ENCODE assay signal across 9 cellular contexts in the genomic region with DNA sequence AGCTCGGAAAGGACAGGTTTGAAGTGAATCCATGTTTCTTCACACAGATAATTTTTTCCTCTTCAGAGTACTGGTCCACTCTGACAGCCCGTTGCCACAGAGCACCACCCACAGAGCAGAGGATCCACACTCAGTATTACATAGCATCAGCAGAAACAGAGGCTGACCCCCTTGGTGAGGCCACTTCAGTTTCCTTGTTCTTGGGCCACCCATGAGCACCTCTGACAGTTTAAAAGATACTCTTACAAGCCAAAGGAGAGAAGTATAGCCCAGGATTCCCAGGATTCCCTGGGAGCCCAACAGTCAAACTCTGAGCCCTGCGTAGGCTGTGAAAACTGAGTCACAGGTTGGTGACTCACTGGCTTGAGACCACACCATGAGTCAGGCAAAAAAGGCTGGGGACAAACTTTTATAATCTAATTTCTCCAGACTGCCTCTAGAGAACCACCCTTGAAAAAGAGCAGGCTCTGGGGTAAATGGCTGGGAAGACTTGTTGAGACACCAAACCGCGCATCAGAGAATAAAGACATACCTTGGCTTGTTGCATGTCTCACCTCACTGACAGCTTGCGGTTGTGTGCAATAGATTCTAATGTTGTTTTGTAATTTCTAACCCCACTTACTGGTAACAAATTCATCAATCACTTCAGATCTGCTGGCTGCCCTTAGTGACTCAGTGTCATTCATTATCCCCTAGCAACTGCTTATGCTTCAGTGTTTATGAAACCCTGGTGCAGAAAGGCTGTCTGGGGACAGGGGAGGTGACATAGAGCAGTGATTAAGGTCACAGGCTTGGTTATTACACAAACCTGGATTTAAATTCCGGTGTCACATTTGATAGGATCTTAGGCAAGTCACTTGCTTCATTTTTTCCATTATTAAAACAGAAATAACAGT. TPM values are rescaled to one million over a fixed set of nuclear protein-coding genes. Genes with fewer than 3 reads are reported as not detected.
DNase-seq lines count a peak whose midpoint lies in the region; ATAC-seq and TF ChIP-seq lines count a peak whose summit lies in the region.
"Had no signal": no experiment of that assay in that cellular context is flagged by ENCODE, and none has a peak within 500 bp of the region (broad histone marks: within the 10 kb centered on the region; RNA-seq: fewer than 3 reads in every experiment).

No MANE protein-coding gene starts in this region.

- H3K4me2 ChIP-seq in MM.1S (ENCODE audit: low read depth, low read length): no peak overlapping the region

- TF ChIP-seq CTCF in brain microvascular endothelial cell (IDR thresholded peaks at IDR 0.05; ENCODE audit: low read depth, low read length, missing control alignments) (no peak), lung (IDR thresholded peaks at IDR 0.05; ENCODE audit: control extremely low read depth, extremely low read depth) (no peak), thoracic aorta (IDR thresholded peaks at IDR 0.05) (no peak), MM.1S (IDR thresholded peaks at IDR 0.05; ENCODE audit: low read length) (no peak)

- H2AFZ ChIP-seq in MM.1S (ENCODE audit: low read length): no peak overlapping the region

- H3K9ac ChIP-seq in MM.1S (ENCODE audit: low read length): no peak overlapping the region

- H3K27me3 ChIP-seq in brain microvascular endothelial cell (replicated peaks): no peaks in the 10 kb centered on the region
- no peaks in the 10 kb centered on the region for H3K27me3 ChIP-seq in lung (ENCODE audit: control insufficient read depth, insufficient read depth)
- no peaks in the 10 kb centered on the region for H3K27me3 ChIP-seq in thoracic aorta (replicated peaks; ENCODE audit: insufficient read depth)
- H3K27me3 ChIP-seq in MM.1S (replicated peaks; ENCODE audit: insufficient read depth, low read length): no peaks in the 10 kb centered on the region

- H3K4me3 ChIP-seq in brain microvascular endothelial cell (ENCODE audit: low read depth, low read length) (no peak overlapping the region), lung (no peak overlapping the region), thoracic aorta (no peak overlapping the region), MM.1S (ENCODE audit: low read length) (no peak overlapping the region)

- H3K9me3 ChIP-seq in lung (ENCODE audit: control insufficient read depth in 2 of 2, insufficient read depth in 1 of 2, low read length in 1 of 2): no peaks in the 10 kb centered on the region
- H3K9me3 ChIP-seq in thoracic aorta: no peaks in the 10 kb centered on the region
- no peaks in the 10 kb centered on the region for H3K9me3 ChIP-seq in MM.1S (replicated peaks; ENCODE audit: insufficient read depth, low read length)

- no peaks in the 10 kb centered on the region for H3K36me3 ChIP-seq in brain microvascular endothelial cell (replicated peaks)
- H3K36me3 ChIP-seq in lung (ENCODE audit: control insufficient read depth in 2 of 2, insufficient read depth in 2 of 2, low read length in 2 of 2): no peaks in the 10 kb centered on the region
- no peaks in the 10 kb centered on the region for H3K36me3 ChIP-seq in thoracic aorta
- H3K36me3 ChIP-seq in MM.1S (replicated peaks; ENCODE audit: insufficient read depth, low read length): no peaks in the 10 kb centered on the region

- H4K20me1 ChIP-seq in MM.1S (ENCODE audit: insufficient read depth, low read length): no peaks in the 10 kb centered on the region

- peaks cover 11 to 13% of the 10 kb centered on the region in 2 donors for H3K4me1 ChIP-seq in lung (ENCODE audit: control insufficient read depth in 2 of 2, insufficient read depth in 2 of 2, low read length in 2 of 2)
- peaks cover 35 to 56% of the 10 kb centered on the region in 2 donors for H3K4me1 ChIP-seq in thoracic aorta (ENCODE audit: control insufficient read depth in 1 of 2, low read depth in 2 of 2)
- no peaks in the 10 kb centered on the region for H3K4me1 ChIP-seq in MM.1S (ENCODE audit: low read length)

- H3F3A ChIP-seq in MM.1S (ENCODE audit: insufficient read depth, low read length): no peaks in the 10 kb centered on the region

- 72 to 86% methylated on average over 7 of the region's 7 CpGs for WGBS in lung, 2 donors

- ATAC-seq in lung (ENCODE audit: insufficient read depth, low FRiP score) (peak; percentile 60), thoracic aorta (ENCODE audit: insufficient number of reproducible peaks, low FRiP score, low read depth) (peak; percentile 78)

- in situ Hi-C loops in brain microvascular endothelial cell (cut with HindIII; ENCODE audit: low pct_ligation_motif_present, low sequenced_read_pairs): no loop called here

- H3K79me2 ChIP-seq in MM.1S (ENCODE audit: low read length): no peaks in the 10 kb centered on the region

- no peaks in the 10 kb centered on the region for H3K9me2 ChIP-seq in MM.1S (replicated peaks; ENCODE audit: insufficient read depth, low read length)

- peak; percentile 74 for DNase-seq in NK-92 treated with Interleukin-12 subunit alpha and Interleukin-12 subunit beta, amount 100 ng/mL, for 24 hours (lab: John Stamatoyannopoulos, UW)
- DNase-seq in NK-92 (lab: John Stamatoyannopoulos, UW; ENCODE audit: unreplicated experiment) (no peak), NOMO-1 (lab: John Stamatoyannopoulos, UW; ENCODE audit: unreplicated experiment in 2 of 2) (peak; percentile 82 to 93), brain microvascular endothelial cell (peak; percentile 98), lung (ENCODE audit: low spot score) (peak; percentile 67), thoracic aorta (ENCODE audit: low spot score) (peak; percentile 72), NCI-H1105 treated with DMSO at 0.1 percent for 48 hours (lab: John Stamatoyannopoulos, UW) (no peak), MM.1S (no peak)

- H3K27ac ChIP-seq in brain microvascular endothelial cell: peak overlapping the region; percentile 98
- H3K27ac ChIP-seq in lung (ENCODE audit: low read depth in 1 of 2, low read length in 1 of 2): peak overlapping the region; percentile 61 to 78
- H3K27ac ChIP-seq in thoracic aorta: peak overlapping the region; percentile 95 to 96
- no peak overlapping the region for H3K27ac ChIP-seq in MM.1S (ENCODE audit: low read length)

RNA-seq across cellular contexts. Expression of gene PRSS23, which starts 56.9 kb away (rescaled TPM):
- 10 to 100 TPM; 19.3 to 86.7 TPM for total RNA-seq in lung
- polyA plus RNA-seq in lung: 10 to 100 TPM in 1 of 2 donors, 1 to 10 TPM in 1; 9.9 to 50.8 TPM
- 100 to 1,000 TPM in 1 of 2 donors, 10 to 100 TPM in 1; 90.3 to 253 TPM for total RNA-seq in thoracic aorta
- total RNA-seq: CD4-positive, CD25-positive, alpha-beta regulatory T cell had no signal

Comparison
In these comparisons a context has a peak if more than half of its experiments do, and no peak if none do; other contexts are left out.
1. DNase-seq: peak in NK-92 treated with Interleukin-12 subunit alpha and Interleukin-12 subunit beta, amount 100 ng/mL, for 24 hours (single experiment), NOMO-1 (2 of 2), brain microvascular endothelial cell (single experiment), lung (single experiment) and thoracic aorta (single experiment); none in NK-92 (single experiment), NCI-H1105 treated with DMSO at 0.1 percent for 48 hours (single experiment) and MM.1S (single experiment).